In the genomic region with DNA sequence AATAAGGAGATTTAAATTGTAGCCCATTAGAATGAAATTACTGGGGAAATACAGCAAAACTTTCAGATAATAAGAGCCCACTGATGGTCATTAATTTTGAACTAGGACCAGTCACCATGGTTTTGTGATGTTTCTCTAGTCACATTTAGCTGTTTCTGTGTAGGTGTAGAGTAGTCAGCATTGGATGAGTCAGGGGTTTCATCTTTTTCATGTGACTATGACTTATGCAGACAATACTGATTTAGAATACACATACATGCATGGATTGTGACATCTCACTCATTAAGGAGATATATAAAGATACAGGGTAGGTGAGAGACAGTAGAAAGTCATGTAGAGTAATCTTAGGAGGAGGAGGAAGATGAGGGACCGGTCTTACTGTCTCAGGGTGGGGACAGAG, we compare ENCODE assay signal across 21 cellular contexts.
"Had no signal": no experiment of that assay in that cellular context is flagged by ENCODE, and none has a peak within 500 bp of the region (broad histone marks: within the 10 kb centered on the region; RNA-seq: fewer than 3 reads in every experiment).

No MANE protein-coding gene starts in this region.

- H3K9me3 Mint-ChIP-seq: activated CD4-positive, alpha-beta memory T cell treated with anti-CD3 and anti-CD28 coated beads, Interleukin-2, amount 10 ng/mL, durations not matched to agents 7 days and 5 days; activated T-helper 2 cell treated with anti-CD3 and anti-CD28 coated beads, Interferon-gamma antibody, Interleukin-2, Interleukin-4, amounts not matched to agents 10 μg/mL and 5 μg/mL and 100 μg/mL, durations not matched to agents 14 hours and 24 hours and 36 hours; brain had no signal

- H3K27me3 Mint-ChIP-seq: activated CD4-positive, alpha-beta memory T cell treated with anti-CD3 and anti-CD28 coated beads, Interleukin-2, amount 10 ng/mL, durations not matched to agents 7 days and 5 days; activated naive CD8-positive, alpha-beta T cell treated with anti-CD3 and anti-CD28 coated beads, Interleukin-2, amount 50 U/mL, for 24 hours; naive thymus-derived CD8-positive, alpha-beta T cell had no signal

- H3K4me3 ChIP-seq: prostate gland, right atrium auricular region, tibial artery had no signal

- H3K4me1 Mint-ChIP-seq: activated CD4-positive, alpha-beta memory T cell treated with anti-CD3 and anti-CD28 coated beads, Interleukin-2, amount 10 ng/mL, durations not matched to agents 7 days and 5 days; activated naive CD8-positive, alpha-beta T cell treated with anti-CD3 and anti-CD28 coated beads, Interleukin-2, amount 50 U/mL, for 24 hours; brain; naive thymus-derived CD8-positive, alpha-beta T cell had no signal

- H3K4me1 ChIP-seq: prostate gland, right atrium auricular region, tibial artery had no signal

- H3K36me3 ChIP-seq: prostate gland, right atrium auricular region, tibial artery, WERI-Rb-1 had no signal

- H3K36me3 Mint-ChIP-seq: brain; naive thymus-derived CD8-positive, alpha-beta T cell had no signal

- H3K27ac ChIP-seq: prostate gland, right atrium auricular region, tibial artery, WERI-Rb-1 had no signal

- H3K27ac Mint-ChIP-seq: activated CD4-positive, alpha-beta memory T cell treated with anti-CD3 and anti-CD28 coated beads, Interleukin-2, amount 10 ng/mL, durations not matched to agents 7 days and 5 days; activated naive CD8-positive, alpha-beta T cell treated with anti-CD3 and anti-CD28 coated beads, Interleukin-2, amount 50 U/mL, for 24 hours; activated T-helper 2 cell treated with anti-CD3 and anti-CD28 coated beads, Interferon-gamma antibody, Interleukin-2, Interleukin-4, amounts not matched to agents 10 μg/mL and 5 μg/mL and 100 μg/mL, durations not matched to agents 14 hours and 24 hours and 36 hours; naive thymus-derived CD8-positive, alpha-beta T cell had no signal

- ATAC-seq: activated naive CD8-positive, alpha-beta T cell treated with anti-CD3 and anti-CD28 coated beads, Interleukin-2, amount 50 U/mL, for 24 hours; esophagus mucosa; left cardiac atrium; naive thymus-derived CD8-positive, alpha-beta T cell; stimulated activated naive CD8-positive, alpha-beta T cell treated with anti-CD3 and anti-CD28 coated beads, Interleukin-15, Interleukin-2, amounts not matched to agents 100 U/mL and 50 U/mL, for 24 hours had no signal

- H3K4me3 Mint-ChIP-seq: activated CD4-positive, alpha-beta memory T cell treated with anti-CD3 and anti-CD28 coated beads, Interleukin-2, amount 10 ng/mL, durations not matched to agents 7 days and 5 days; activated naive CD8-positive, alpha-beta T cell treated with anti-CD3 and anti-CD28 coated beads, Interleukin-2, amount 50 U/mL, for 24 hours; brain; naive thymus-derived CD8-positive, alpha-beta T cell had no signal

- DNase-seq: activated CD4-positive, alpha-beta memory T cell treated with anti-CD3 and anti-CD28 coated beads, Interleukin-2, amount 10 ng/mL, durations not matched to agents 7 days and 5 days; activated CD4-positive, alpha-beta T cell treated with anti-CD3 and anti-CD28 coated beads for 4 hours; activated naive CD4-positive, alpha-beta T cell treated with Interleukin-2 at 50 U/mL for 16 hours; activated naive CD8-positive, alpha-beta T cell treated with anti-CD3 and anti-CD28 coated beads, Interleukin-2, amount 50 U/mL, for 24 hours; activated T-cell treated with anti-CD3 and anti-CD28 coated beads, Interleukin-2, amount 50 U/mL, for 1 hour; anterior cingulate cortex; cerebellar nuclear complex; effector CD4-positive, alpha-beta T cell; left cardiac atrium; naive thymus-derived CD8-positive, alpha-beta T cell; stimulated activated CD4-positive, alpha-beta T cell treated with anti-CD3 and anti-CD28 coated beads, Interleukin-12 subunit alpha, Interleukin-12 subunit beta, amount 100 ng/mL, for 4 hours; stimulated activated CD4-positive, alpha-beta T cell treated with anti-CD3 and anti-CD28 coated beads, Interleukin-1b, Interleukin-23, amount 100 ng/mL, for 48 hours; stimulated activated naive CD8-positive, alpha-beta T cell treated with anti-CD3 and anti-CD28 coated beads, Interleukin-15, Interleukin-2, amounts not matched to agents 100 U/mL and 50 U/mL, for 24 hours; substantia nigra; tibial artery; WERI-Rb-1 had no signal

- H3K27me3 ChIP-seq: right atrium auricular region, tibial artery had no signal

- H3K9me3 ChIP-seq: prostate gland, right atrium auricular region, tibial artery had no signal
